Comparison of ENCODE assay signal across 1 cellular context in genomic region chr19:18708452-18709231, GRCh38.
TF ChIP-seq lines count a peak whose summit lies in the region.

No MANE protein-coding gene starts in this region.

TF ChIP-seq in H1, 55 proteins besides CTCF, POLR2A, EP300 and RAD21 (continued from another document):
- TF ChIP-seq EZH2 (IDR thresholded peaks at IDR 0.05; ENCODE audit: low read depth, low read length, severe bottlenecking): no peak
- TF ChIP-seq, protein P1, sequence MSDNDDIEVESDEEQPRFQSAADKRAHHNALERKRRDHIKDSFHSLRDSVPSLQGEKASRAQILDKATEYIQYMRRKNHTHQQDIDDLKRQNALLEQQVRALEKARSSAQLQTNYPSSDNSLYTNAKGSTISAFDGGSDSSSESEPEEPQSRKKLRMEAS (IDR thresholded peaks at IDR 0.05): no peak
- TF ChIP-seq RNF2 (IDR thresholded peaks at IDR 0.05; ENCODE audit: borderline replicate concordance, low read depth, low read length, missing control alignments, poor library complexity, severe bottlenecking): no peak
- TF ChIP-seq GTF2F1 (IDR thresholded peaks at IDR 0.05; ENCODE audit: borderline replicate concordance, low read depth, low read length): no peak
- no peak for TF ChIP-seq SP4 (IDR thresholded peaks at IDR 0.05; ENCODE audit: low read length)
- TF ChIP-seq TBP (IDR thresholded peaks at IDR 0.05; ENCODE audit: low read depth, low read length): no peak
- TF ChIP-seq TAF7 (optimal IDR thresholded peaks at IDR 0.05; ENCODE audit: borderline replicate concordance, low read depth, low read length): no peak
- TF ChIP-seq CHD1 (IDR thresholded peaks at IDR 0.05; ENCODE audit: low read depth, low read length): no peak
- TF ChIP-seq POU5F1 (IDR thresholded peaks at IDR 0.05; ENCODE audit: low read depth, low read length): no peak
- no peak for TF ChIP-seq SIN3A (conservative IDR thresholded peaks at IDR 0.05 in 1 of 2, IDR thresholded peaks at IDR 0.05 in 1 of 2; ENCODE audit: low read depth in 1 of 2, low read length in 2 of 2)
- TF ChIP-seq KDM1A (IDR thresholded peaks at IDR 0.05; ENCODE audit: borderline replicate concordance, low read length): no peak
TF ChIP-seq in H1: peak in this region for 0.
